In the genomic region with DNA sequence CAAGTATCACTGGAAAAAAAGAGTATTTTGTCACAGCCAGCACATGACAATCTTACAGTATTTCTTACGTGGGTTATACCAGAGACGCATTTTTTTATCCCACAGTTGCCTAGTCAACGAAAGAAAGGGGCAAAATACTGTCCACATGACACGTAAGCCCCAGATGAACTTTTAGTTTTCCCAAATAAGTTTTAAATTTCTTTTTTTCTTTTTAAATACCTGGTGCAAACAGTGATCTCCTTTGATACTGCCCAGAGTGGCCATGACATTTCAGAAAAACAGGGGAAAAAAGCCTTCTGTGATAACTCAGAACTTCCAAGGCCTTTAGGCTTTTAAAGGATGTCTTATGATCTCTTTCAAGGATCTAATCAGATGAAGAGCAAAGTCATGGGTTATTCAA, we compare ENCODE assay signal across 18 cellular contexts. TPM values are rescaled to one million over a fixed set of nuclear protein-coding genes. Genes with fewer than 3 reads are reported as not detected.
DNase-seq lines count a peak whose midpoint lies in the region; ATAC-seq and TF ChIP-seq lines count a peak whose summit lies in the region.
"Had no signal": no experiment of that assay in that cellular context is flagged by ENCODE, and none has a peak within 500 bp of the region (broad histone marks: within the 10 kb centered on the region; RNA-seq: fewer than 3 reads in every experiment).

No MANE protein-coding gene starts in this region.

- no peak overlapping the region for H3K4me3 ChIP-seq in IMR-90 (ENCODE audit: insufficient read depth, low read depth, low read length)
- H3K4me3 ChIP-seq: A549, GM23248 had no signal

- H4K8ac ChIP-seq in IMR-90 (ENCODE audit: low read depth in 2 of 2, low read length in 2 of 2): no peak overlapping the region

- H3K56ac ChIP-seq in IMR-90 (ENCODE audit: extremely low read depth, insufficient read depth, low read length): no peak overlapping the region

- no peaks in the 10 kb centered on the region for H3K27me3 Mint-ChIP-seq in nephron (ENCODE audit: low read depth)

- TF ChIP-seq POLR2A in IMR-90 (IDR thresholded peaks at IDR 0.05; ENCODE audit: low read depth, low read length): no peak

- ATAC-seq in IMR-90 (ENCODE audit: low read depth): no peak
- ATAC-seq in GM18511 (IDR thresholded peaks at IDR 0.05; ENCODE audit: unreplicated experiment): no peak
- ATAC-seq in HG03175 (IDR thresholded peaks at IDR 0.05; ENCODE audit: unreplicated experiment): no peak
- ATAC-seq: A549 had no signal

- BruUV-seq in IMR-90 (replicated peaks; lab: Mats Ljungman, UMichigan): no TSS peak

- H3K9me3 Mint-ChIP-seq in nephron: peaks cover 25% of the 10 kb centered on the region

- no peak for DNase-seq in IMR-90
- DNase-seq in foreskin melanocyte: peak; percentile 97
- no peak for DNase-seq in AML-193 (lab: John Stamatoyannopoulos, UW)
- DNase-seq in T1000 (lab: John Stamatoyannopoulos, UW): no peak
- DNase-seq: 8988T; ACHN; C1 segment of cervical spinal cord; Caco-2; CD4-positive, alpha-beta memory T cell; DMS153; DND-41; GM23248; H7; HCEC 1CT had no signal

- peaks cover 9% of the 10 kb centered on the region for H3K4me1 Mint-ChIP-seq in nephron
- H3K4me1 Mint-ChIP-seq: CD4-positive, alpha-beta memory T cell had no signal

- H2BK5ac ChIP-seq in IMR-90 (ENCODE audit: low read depth, low read length, poor library complexity, severe bottlenecking): no peak overlapping the region

- peak overlapping the region; percentile 66; the same call in 1 of the 2 replicates for H2BK20ac ChIP-seq in IMR-90 (ENCODE audit: low read depth, low read length)

- dilution Hi-C loops in IMR-90 (cut with HindIII; ENCODE audit: low sequenced_read_pairs, unreplicated experiment): no loop called here

- H3K36me3 ChIP-seq in IMR-90 (ENCODE audit: control insufficient read depth, insufficient read depth, low read length): no peaks in the 10 kb centered on the region

- in situ Hi-C loops in IMR-90 (cut with MboI; ENCODE audit: low sequenced_read_pairs): no loop called here

- CTCF ChIA-PET in IMR-90 (lab: Yijun Ruan, JAX): no interaction called here

- TF ChIP-seq CTCF in IMR-90 (conservative IDR thresholded peaks at IDR 0.05; ENCODE audit: low read depth, low read length) (no peak), nephron (IDR thresholded peaks at IDR 0.05; ENCODE audit: unreplicated experiment in 3 of 3) (no peak)

- peaks cover 30% of the 10 kb centered on the region for H3K36me3 Mint-ChIP-seq in nephron (ENCODE audit: low read depth)

- no peaks in the 10 kb centered on the region for H3K9me1 ChIP-seq in IMR-90 (ENCODE audit: insufficient read depth, low read length)

- H2AFZ ChIP-seq in IMR-90 (replicated peaks; ENCODE audit: low read length, poor library complexity): no peak overlapping the region
- H2AFZ ChIP-seq: GM23248 had no signal

- 0 out of 2 replicates have a peak overlapping the region, but pooled peaks have one; percentile 29 for H3K23ac ChIP-seq in IMR-90 (ENCODE audit: low read depth, low read length)

- H3K27ac ChIP-seq in IMR-90 (ENCODE audit: insufficient read depth, low read length): no peak overlapping the region
- H3K27ac ChIP-seq: A549, GM23248 had no signal

- H3K4ac ChIP-seq in IMR-90 (ENCODE audit: low read depth, low read length): peak overlapping the region; percentile 58; the same call in 1 of the 2 replicates

- TF ChIP-seq RAD21 in IMR-90 (IDR thresholded peaks at IDR 0.05; ENCODE audit: low read length): no peak

- H3K27me3 ChIP-seq in IMR-90 (ENCODE audit: control insufficient read depth, insufficient read depth, low read length): no peaks in the 10 kb centered on the region

- H4K20me1 ChIP-seq in IMR-90 (ENCODE audit: insufficient read depth, low read length): no peaks in the 10 kb centered on the region

- no peak overlapping the region for H2AK5ac ChIP-seq in IMR-90 (ENCODE audit: low read depth, low read length)

- no peak overlapping the region for H2AK9ac ChIP-seq in IMR-90 (replicated peaks; ENCODE audit: low read depth, low read length, poor library complexity)

- 0 out of 2 replicates have a peak overlapping the region, but pooled peaks have one; percentile 29 for H3K14ac ChIP-seq in IMR-90 (replicated peaks; ENCODE audit: low read depth, low read length)

- POLR2A ChIA-PET in IMR-90 (lab: Charles Lee; ENCODE audit: unreplicated experiment): no interaction called here

- no peak overlapping the region for H3K4me2 ChIP-seq in IMR-90 (ENCODE audit: low read depth, low read length)
- H3K4me2 ChIP-seq: A549 had no signal

- peak overlapping the region; percentile 42; the same call in 1 of the 2 replicates for H4K91ac ChIP-seq in IMR-90 (ENCODE audit: insufficient read depth, low read depth, low read length)

- WGBS in IMR-90 (ENCODE audit: extremely low coverage in 2 of 2, insufficient read length in 1 of 2), 2 experiments: 29% methylated on average over 2 of the region's 4 CpGs; no CpG with 5 or more reads in 1 of the 2 experiments

- H3K27ac Mint-ChIP-seq in nephron: peak overlapping the region; percentile 41 to 68 (median 62)
- H3K27ac Mint-ChIP-seq: CD4-positive, alpha-beta memory T cell had no signal

- H3K4me3 Mint-ChIP-seq in nephron: no peak overlapping the region
- H3K4me3 Mint-ChIP-seq: CD4-positive, alpha-beta memory T cell had no signal

- H3K79me1 ChIP-seq in IMR-90 (ENCODE audit: low read depth in 1 of 2, low read length in 2 of 2): no peaks in the 10 kb centered on the region

- H3K9me3 ChIP-seq in IMR-90 (ENCODE audit: control insufficient read depth, insufficient read depth, low read length): peaks cover 6% of the 10 kb centered on the region; the same call in 1 of the 2 replicates

- no peak overlapping the region for H4K5ac ChIP-seq in IMR-90 (ENCODE audit: low read depth, low read length)

- H3K4me1 ChIP-seq in IMR-90 (ENCODE audit: control insufficient read depth, insufficient read depth, low read length): peaks cover 2% of the 10 kb centered on the region
- H3K4me1 ChIP-seq: A549, Caco-2 had no signal

- no peak overlapping the region; the same call in 2 of the 3 replicates for H2BK15ac ChIP-seq in IMR-90 (ENCODE audit: low read depth, low read length)

- no peak overlapping the region for H3K18ac ChIP-seq in IMR-90 (ENCODE audit: low read depth, low read length)

- peak overlapping the region; percentile 26; the same call in 1 of the 2 replicates for H2BK120ac ChIP-seq in IMR-90 (ENCODE audit: low read depth, low read length)

- H3K9ac ChIP-seq in IMR-90 (ENCODE audit: low read depth, low read length): no peak overlapping the region
- H3K9ac ChIP-seq: GM23248 had no signal

- intact Hi-C loops in IMR-90 (cut with micrococcal nuclease): no loop called here

TF ChIP-seq in IMR-90, 13 proteins besides CTCF, POLR2A, EP300 and RAD21:
- TF ChIP-seq, protein P1, sequence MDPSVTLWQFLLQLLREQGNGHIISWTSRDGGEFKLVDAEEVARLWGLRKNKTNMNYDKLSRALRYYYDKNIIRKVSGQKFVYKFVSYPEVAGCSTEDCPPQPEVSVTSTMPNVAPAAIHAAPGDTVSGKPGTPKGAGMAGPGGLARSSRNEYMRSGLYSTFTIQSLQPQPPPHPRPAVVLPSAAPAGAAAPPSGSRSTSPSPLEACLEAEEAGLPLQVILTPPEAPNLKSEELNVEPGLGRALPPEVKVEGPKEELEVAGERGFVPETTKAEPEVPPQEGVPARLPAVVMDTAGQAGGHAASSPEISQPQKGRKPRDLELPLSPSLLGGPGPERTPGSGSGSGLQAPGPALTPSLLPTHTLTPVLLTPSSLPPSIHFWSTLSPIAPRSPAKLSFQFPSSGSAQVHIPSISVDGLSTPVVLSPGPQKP (IDR thresholded peaks at IDR 0.05; ENCODE audit: borderline replicate concordance, low read depth, low read length): no peak
- no peak for TF ChIP-seq RFX5 (IDR thresholded peaks at IDR 0.05; ENCODE audit: low read depth, low read length)
- no peak for TF ChIP-seq BHLHE40 (IDR thresholded peaks at IDR 0.05; ENCODE audit: low read depth, low read length)
- no peak for TF ChIP-seq MAZ (IDR thresholded peaks at IDR 0.05; ENCODE audit: borderline replicate concordance, low read depth, low read length)
- no peak for TF ChIP-seq RCOR1 (IDR thresholded peaks at IDR 0.05; ENCODE audit: insufficient replicate concordance, low read length)
- no peak for TF ChIP-seq FOS (IDR thresholded peaks at IDR 0.05; ENCODE audit: low read depth, low read length)
- no peak for TF ChIP-seq NFE2L2 (IDR thresholded peaks at IDR 0.05; ENCODE audit: low read depth, low read length)
- TF ChIP-seq CHD1 (IDR thresholded peaks at IDR 0.05; ENCODE audit: low read depth, low read length): no peak
- no peak for TF ChIP-seq MXI1 (IDR thresholded peaks at IDR 0.05; ENCODE audit: borderline replicate concordance, low read depth, low read length)
- no peak for TF ChIP-seq SMC3 (IDR thresholded peaks at IDR 0.05; ENCODE audit: low read depth, low read length)
- TF ChIP-seq MAFK (IDR thresholded peaks at IDR 0.05; ENCODE audit: low read depth, low read length): no peak
- TF ChIP-seq CEBPB (IDR thresholded peaks at IDR 0.05; ENCODE audit: low read depth, low read length): no peak
- no peak for TF ChIP-seq USF2 (IDR thresholded peaks at IDR 0.05; ENCODE audit: low read depth, low read length)

RNA-seq across cellular contexts. Expression of gene RAB38, which starts 23.4 kb away (rescaled TPM):
- 6.4 and 6.5 TPM in 2 replicates for total RNA-seq in IMR-90 (2012; rRNA removed)
- polyA plus RNA-seq in IMR-90 (2012; rRNA removed): 4.1 and 5.0 TPM in 2 replicates
- 1.9 and 2.0 TPM in 2 replicates for polyA plus RNA-seq in IMR-90 (2012; cell fraction: cytosol; rRNA removed)
- polyA plus RNA-seq in IMR-90 (2012; cell fraction: nucleus; rRNA removed; ENCODE audit: low replicate concordance): 0.77 and 1.9 TPM in 2 replicates
